In genomic region chr10:55163388-55163972, GRCh38 we compare ENCODE assay signal across 28 cellular contexts.
"Had no signal": no experiment of that assay in that cellular context is flagged by ENCODE, and none has a peak within 500 bp of the region (broad histone marks: within the 10 kb centered on the region; RNA-seq: fewer than 3 reads in every experiment).

No MANE protein-coding gene starts in this region.

- H3K4me1 Mint-ChIP-seq: immature natural killer cell; memory B cell; natural killer cell; stimulated activated naive CD8-positive, alpha-beta T cell treated with anti-CD3 and anti-CD28 coated beads, Interleukin-15, amount 100 ng/mL, for 72 hours had no signal

- H3K9me3 Mint-ChIP-seq: memory B cell had no signal

- H3K36me3 Mint-ChIP-seq: immature natural killer cell, memory B cell, natural killer cell had no signal

- H3K4me3 Mint-ChIP-seq: immature natural killer cell; memory B cell; natural killer cell; stimulated activated naive CD8-positive, alpha-beta T cell treated with anti-CD3 and anti-CD28 coated beads, Interleukin-15, amount 100 ng/mL, for 72 hours had no signal

- ATAC-seq: foreskin keratinocyte; gastroesophageal sphincter; heart right ventricle; natural killer cell; pancreas; sciatic nerve; stimulated activated naive CD8-positive, alpha-beta T cell treated with anti-CD3 and anti-CD28 coated beads, Interleukin-15, amount 100 ng/mL, for 72 hours; upper lobe of right lung had no signal

- H3K27ac Mint-ChIP-seq: immature natural killer cell; memory B cell; natural killer cell; stimulated activated naive CD8-positive, alpha-beta T cell treated with anti-CD3 and anti-CD28 coated beads, Interleukin-15, amount 100 ng/mL, for 72 hours had no signal

- H3K27me3 ChIP-seq: dorsolateral prefrontal cortex, esophagus muscularis mucosa, foreskin keratinocyte, gastroesophageal sphincter, heart right ventricle, neutrophil, pancreas, suprapubic skin, transverse colon, upper lobe of right lung had no signal

- H3K9me3 ChIP-seq: esophagus muscularis mucosa, gastroesophageal sphincter, heart right ventricle, neutrophil, pancreas, suprapubic skin, transverse colon, upper lobe of right lung had no signal

- H3K27ac ChIP-seq: dorsolateral prefrontal cortex, epithelial cell of prostate, esophagus muscularis mucosa, foreskin keratinocyte, gastroesophageal sphincter, heart right ventricle, neutrophil, pancreas, suprapubic skin, transverse colon, upper lobe of right lung had no signal

- H3K36me3 ChIP-seq: esophagus muscularis mucosa, gastroesophageal sphincter, heart right ventricle, neutrophil, pancreas, suprapubic skin, transverse colon, upper lobe of right lung had no signal

- DNase-seq: dorsolateral prefrontal cortex; effector CD4-positive, alpha-beta T cell; foreskin keratinocyte; glutamatergic neuron; heart right ventricle; hypothalamus; immature natural killer cell; islet precursor cell; kidney glomerular epithelial cell; natural killer cell; pancreas; stimulated activated CD4-positive, alpha-beta T cell treated with anti-CD3 and anti-CD28 coated beads, Interleukin-12 subunit alpha, Interleukin-12 subunit beta, amount 100 ng/mL, for 4 hours; stimulated activated CD4-positive, alpha-beta T cell treated with anti-CD3 and anti-CD28 coated beads, Interleukin-1b, Interleukin-23, amount 100 ng/mL, for 48 hours; stimulated activated CD4-positive, alpha-beta T cell treated with anti-CD3 and anti-CD28 coated beads, Interleukin-4, amount 100 ng/mL, for 1 hour; stimulated activated CD8-positive, alpha-beta memory T cell treated with anti-CD3 and anti-CD28 coated beads, Interleukin-4, amount 100 ng/mL, for 48 hours; stimulated activated naive CD4-positive, alpha-beta T cell; stimulated activated naive CD8-positive, alpha-beta T cell treated with anti-CD3 and anti-CD28 coated beads, Interleukin-15, amount 100 ng/mL, for 72 hours; transverse colon; upper lobe of right lung had no signal

- H3K4me1 ChIP-seq: esophagus muscularis mucosa, foreskin keratinocyte, gastroesophageal sphincter, heart right ventricle, pancreas, suprapubic skin, transverse colon, upper lobe of right lung had no signal

- H3K4me3 ChIP-seq: dorsolateral prefrontal cortex, esophagus muscularis mucosa, gastroesophageal sphincter, heart right ventricle, lung, pancreas, smooth muscle cell, suprapubic skin, transverse colon, upper lobe of right lung had no signal

- H3K27me3 Mint-ChIP-seq: memory B cell; stimulated activated naive CD8-positive, alpha-beta T cell treated with anti-CD3 and anti-CD28 coated beads, Interleukin-15, amount 100 ng/mL, for 72 hours had no signal
